Comparison of ENCODE assay signal across 8 cellular contexts in the genomic region with DNA sequence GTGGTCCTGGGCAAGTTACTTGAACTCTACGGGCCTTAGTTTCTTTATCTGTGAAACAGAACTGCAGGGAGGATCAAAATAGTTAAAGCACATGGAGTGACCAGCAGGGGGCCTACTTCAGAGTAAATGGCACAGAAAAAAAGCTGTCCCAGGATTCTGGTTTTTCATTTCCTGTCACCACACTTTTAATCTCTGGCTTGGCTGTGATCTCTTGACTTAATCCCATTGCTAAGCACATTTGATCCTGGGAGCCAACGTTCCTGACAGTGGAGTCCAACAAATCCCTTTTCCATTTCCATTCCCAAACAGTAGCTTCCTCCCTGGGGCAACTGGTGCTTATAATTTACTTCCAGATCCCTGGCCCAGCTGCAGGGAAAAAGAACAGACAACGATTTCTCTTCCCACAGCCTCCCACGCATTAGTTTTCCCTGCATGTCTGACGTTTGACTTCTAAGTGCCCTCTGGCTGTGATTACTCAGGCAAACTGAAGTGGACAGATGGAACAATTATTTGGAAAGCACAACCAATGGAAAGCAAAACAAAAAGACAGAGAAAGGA.
DNase-seq lines count a peak whose midpoint lies in the region; ATAC-seq, FAIRE-seq and TF ChIP-seq lines count a peak whose summit lies in the region.

No MANE protein-coding gene starts in this region.

- H3K27ac ChIP-seq in A549 = no peak overlapping the region

- no peaks in the 10 kb centered on the region for H3K4me1 ChIP-seq in A549

- H3K9me3 ChIP-seq in A549 = no peaks in the 10 kb centered on the region

- H3K27ac Mint-ChIP-seq in osteocyte (ENCODE audit: unreplicated experiment) = no peak overlapping the region

- no peak for TF ChIP-seq EP300 in A549 (IDR thresholded peaks at IDR 0.05)

- no peaks in the 10 kb centered on the region for H3K36me3 Mint-ChIP-seq in osteocyte (ENCODE audit: unreplicated experiment)

- no peaks in the 10 kb centered on the region for H3K27me3 Mint-ChIP-seq in osteocyte (ENCODE audit: unreplicated experiment)

- no peak for FAIRE-seq in A549 (lab: Jason Lieb, UNC)

- H3K4me2 ChIP-seq in A549 = no peak overlapping the region

- H3K4me3 ChIP-seq in A549 (no peak overlapping the region), fibroblast of pulmonary artery (replicated peaks; ENCODE audit: low read depth, low read length) (no peak overlapping the region)

- H3K4me1 Mint-ChIP-seq in osteocyte (ENCODE audit: unreplicated experiment) = peaks cover 10% of the 10 kb centered on the region

- POLR2A ChIA-PET in A549 (lab: Yijun Ruan, JAX) = no interaction called here

- H3K9me3 Mint-ChIP-seq in osteocyte (ENCODE audit: unreplicated experiment) = no peaks in the 10 kb centered on the region

- TF ChIP-seq POLR2A in A549 (IDR thresholded peaks at IDR 0.05; ENCODE audit: low read length) = no peak

- CTCF ChIA-PET in A549 (lab: Yijun Ruan, JAX) = interaction anchor here (0.7 to 1.1 kb wide), 3 partner anchors 13 to 353 kb away, joined by 3 to 4 read pairs (median 3); no protein-coding TSS in a partner anchor

- no peak for TF ChIP-seq RAD21 in A549 (conservative IDR thresholded peaks at IDR 0.05 in 1 of 2, IDR thresholded peaks at IDR 0.05 in 1 of 2)

- H3K4me3 Mint-ChIP-seq in osteocyte (ENCODE audit: unreplicated experiment) = no peak overlapping the region

- WGBS in A549 (ENCODE audit: missing lambda C conversion rate) = 11% methylated on average over 5 of the region's 5 CpGs

- ATAC-seq in A549 = no peak

- no peak; the same call in 2 of the 3 replicates for TF ChIP-seq CTCF in A549 (IDR thresholded peaks at IDR 0.05)
- peak; percentile 66 for TF ChIP-seq CTCF in GM12872 (IDR thresholded peaks at IDR 0.05; ENCODE audit: insufficient read depth, low read depth, low read length)
- peak; percentile 66 for TF ChIP-seq CTCF in LNCAP (IDR thresholded peaks at IDR 0.05)
- TF ChIP-seq CTCF in fibroblast of pulmonary artery (IDR thresholded peaks at IDR 0.05; ENCODE audit: low read length, missing control alignments) = peak; percentile 61
- peak; percentile 60 for TF ChIP-seq CTCF in osteocyte (IDR thresholded peaks at IDR 0.05)

- peak; percentile 11 to 37 for DNase-seq in A549 (ENCODE audit: low read depth in 1 of 2, low spot score in 1 of 2)
- peak; percentile 91 to 96 for DNase-seq in SHP77 (lab: John Stamatoyannopoulos, UW)
- DNase-seq in fibroblast of pulmonary artery (ENCODE audit: low read depth) = peak; percentile 64
- no peak for DNase-seq in osteocyte (ENCODE audit: extremely low spot score, unreplicated experiment)
- DNase-seq in GM19240 (ENCODE audit: insufficient read length, low spot score) = no peak
- no peak for DNase-seq in HPDE6-E6E7 (ENCODE audit: extremely low spot score)

TF ChIP-seq in A549, 52 proteins besides CTCF, POLR2A, EP300 and RAD21:
- TF ChIP-seq ZNF302 (CRISPR knock-in tag; IDR thresholded peaks at IDR 0.05) = no peak
- no peak for TF ChIP-seq CEBPB (IDR thresholded peaks at IDR 0.05)
- TF ChIP-seq, protein P1, sequence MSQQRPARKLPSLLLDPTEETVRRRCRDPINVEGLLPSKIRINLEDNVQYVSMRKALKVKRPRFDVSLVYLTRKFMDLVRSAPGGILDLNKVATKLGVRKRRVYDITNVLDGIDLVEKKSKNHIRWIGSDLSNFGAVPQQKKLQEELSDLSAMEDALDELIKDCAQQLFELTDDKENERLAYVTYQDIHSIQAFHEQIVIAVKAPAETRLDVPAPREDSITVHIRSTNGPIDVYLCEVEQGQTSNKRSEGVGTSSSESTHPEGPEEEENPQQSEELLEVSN (IDR thresholded peaks at IDR 0.05; ENCODE audit: borderline replicate concordance, low read depth) = no peak
- no peak for TF ChIP-seq POLR2AphosphoS2 (conservative IDR thresholded peaks at IDR 0.05; ENCODE audit: low read length)
- TF ChIP-seq ZFP36 (IDR thresholded peaks at IDR 0.05; ENCODE audit: borderline replicate concordance, partially characterized antibody) = no peak
- TF ChIP-seq NR3C1 (IDR thresholded peaks at IDR 0.05) = no peak

Comparison
In these comparisons a context has a peak if more than half of its experiments do, and no peak if none do; other contexts are left out.
1. DNase-seq: peak in A549 (2 of 2), SHP77 (2 of 2) and fibroblast of pulmonary artery (single experiment); none in osteocyte (single experiment), GM19240 (single experiment) and HPDE6-E6E7 (single experiment).